Comparison of ENCODE assay signal across 11 cellular contexts in the genomic region with DNA sequence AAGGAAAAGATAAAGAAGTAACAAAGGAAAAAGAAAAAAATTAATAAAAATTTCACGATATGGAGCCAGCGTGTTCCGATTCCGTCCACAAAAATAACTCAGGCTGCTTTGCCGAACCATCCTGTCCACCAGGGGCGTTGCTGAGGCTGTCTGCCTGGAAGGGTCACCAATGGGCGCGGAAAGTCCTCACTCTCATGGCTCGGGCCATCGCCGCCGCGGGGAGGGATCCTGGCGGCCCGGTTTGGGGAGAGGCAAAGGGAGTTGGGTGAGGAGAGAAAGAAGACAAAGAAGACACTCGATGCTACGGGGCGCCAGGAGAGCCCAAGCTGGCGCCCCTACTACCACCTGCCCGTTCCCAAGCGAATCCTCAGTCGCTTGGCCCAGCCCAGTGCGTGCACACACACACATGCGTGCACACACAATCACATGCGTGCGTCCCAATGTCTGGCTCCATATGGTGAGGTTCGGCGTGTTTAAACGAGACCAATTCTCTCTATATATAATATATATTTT. TPM values are rescaled to one million over a fixed set of nuclear protein-coding genes. Genes with fewer than 3 reads are reported as not detected.
DNase-seq lines count a peak whose midpoint lies in the region; ATAC-seq and TF ChIP-seq lines count a peak whose summit lies in the region.
"Had no signal": no experiment of that assay in that cellular context is flagged by ENCODE, and none has a peak within 500 bp of the region (broad histone marks: within the 10 kb centered on the region; RNA-seq: fewer than 3 reads in every experiment).

No MANE protein-coding gene starts in this region.

- H3K27me3 ChIP-seq in left ventricle myocardium inferior (ENCODE audit: low read depth) (no peaks in the 10 kb centered on the region), testis (no peaks in the 10 kb centered on the region)

- POLR2A ChIA-PET in activated CD4-positive, alpha-beta memory T cell treated with anti-CD3 and anti-CD28 coated beads for 36 hours (lab: Charles Lee) = interaction anchor here (2.1 kb wide), 1 partner anchor 21 kb away, joined by 6 read pairs; a partner anchor contains a TSS

- no peak overlapping the region for H3K4me3 ChIP-seq in left ventricle myocardium inferior
- no peak overlapping the region for H3K4me3 ChIP-seq in testis
- H3K4me3 ChIP-seq: skin epidermis, thoracic aorta had no signal

- intact Hi-C loops in activated CD4-positive, alpha-beta memory T cell treated with anti-CD3 and anti-CD28 coated beads for 36 hours (cut with micrococcal nuclease) = no loop called here
- intact Hi-C loops in left ventricle myocardium inferior (cut with micrococcal nuclease) (no loop called here), testis (cut with DNase I; ENCODE audit: low total_unique reads) (no loop called here)

- WGBS in testis, 2 donors = 66 to 75% methylated on average over 29 of the region's 29 CpGs

- H3K27me3 Mint-ChIP-seq in activated naive CD4-positive, alpha-beta T cell treated with anti-CD3 and anti-CD28 coated beads, Interleukin-2, amount 10 ng/mL, durations not matched to agents 7 days and 5 days = no peaks in the 10 kb centered on the region
- no peaks in the 10 kb centered on the region for H3K27me3 Mint-ChIP-seq in activated CD4-positive, alpha-beta memory T cell treated with anti-CD3 and anti-CD28 coated beads for 36 hours

- peaks cover 70% of the 10 kb centered on the region for H3K36me3 ChIP-seq in left ventricle myocardium inferior
- no peaks in the 10 kb centered on the region for H3K36me3 ChIP-seq in testis (ENCODE audit: low read depth, missing control alignments)

- no peak for TF ChIP-seq POLR2A in testis (IDR thresholded peaks at IDR 0.05)

- H3K4me1 Mint-ChIP-seq in activated naive CD4-positive, alpha-beta T cell treated with anti-CD3 and anti-CD28 coated beads, Interleukin-2, amount 10 ng/mL, durations not matched to agents 7 days and 5 days = peaks cover 91% of the 10 kb centered on the region
- H3K4me1 Mint-ChIP-seq in activated CD4-positive, alpha-beta memory T cell treated with anti-CD3 and anti-CD28 coated beads for 36 hours (ENCODE audit: low read depth) = peaks cover 86% of the 10 kb centered on the region

- peaks cover 80% of the 10 kb centered on the region for H3K36me3 Mint-ChIP-seq in activated naive CD4-positive, alpha-beta T cell treated with anti-CD3 and anti-CD28 coated beads, Interleukin-2, amount 10 ng/mL, durations not matched to agents 7 days and 5 days
- peaks cover 72% of the 10 kb centered on the region for H3K36me3 Mint-ChIP-seq in activated CD4-positive, alpha-beta memory T cell treated with anti-CD3 and anti-CD28 coated beads for 36 hours

- H3K4me1 ChIP-seq in left ventricle myocardium inferior (peaks cover 83% of the 10 kb centered on the region), testis (peaks cover 55% of the 10 kb centered on the region)

- H3K9me3 ChIP-seq in left ventricle myocardium inferior (replicated peaks) (no peaks in the 10 kb centered on the region), testis (no peaks in the 10 kb centered on the region)
- H3K9me3 ChIP-seq: thoracic aorta had no signal

- ATAC-seq in HG03439 (IDR thresholded peaks at IDR 0.05; ENCODE audit: unreplicated experiment) = no peak

- no peaks in the 10 kb centered on the region for H3K9me3 Mint-ChIP-seq in activated naive CD4-positive, alpha-beta T cell treated with anti-CD3 and anti-CD28 coated beads, Interleukin-2, amount 10 ng/mL, durations not matched to agents 7 days and 5 days
- H3K9me3 Mint-ChIP-seq in activated CD4-positive, alpha-beta memory T cell treated with anti-CD3 and anti-CD28 coated beads for 36 hours = no peaks in the 10 kb centered on the region

- DNase-seq in activated naive CD4-positive, alpha-beta T cell treated with anti-CD3 and anti-CD28 coated beads, Interleukin-2, amount 10 ng/mL, durations not matched to agents 7 days and 5 days = peak; percentile 21
- no peak for DNase-seq in activated naive CD4-positive, alpha-beta T cell (lab: John Stamatoyannopoulos, UW)
- no peak for DNase-seq in activated CD4-positive, alpha-beta memory T cell treated with anti-CD3 and anti-CD28 coated beads for 36 hours
- DNase-seq in left ventricle myocardium inferior (no peak), testis (peak; percentile 66), foreskin melanocyte (no peak), AG20443 (ENCODE audit: low spot score) (no peak)
- DNase-seq: RPMI8226 had no signal

- peak overlapping the region; percentile 97 for H3K27ac Mint-ChIP-seq in activated naive CD4-positive, alpha-beta T cell treated with anti-CD3 and anti-CD28 coated beads, Interleukin-2, amount 10 ng/mL, durations not matched to agents 7 days and 5 days
- peak overlapping the region; percentile 80 for H3K27ac Mint-ChIP-seq in activated CD4-positive, alpha-beta memory T cell treated with anti-CD3 and anti-CD28 coated beads for 36 hours

- TF ChIP-seq CTCF in left ventricle myocardium inferior (IDR thresholded peaks at IDR 0.05; ENCODE audit: borderline replicate concordance) (peak; percentile 35), testis (IDR thresholded peaks at IDR 0.05) (peak; percentile 55 to 63 (median 59))

- peak overlapping the region; percentile 71 for H3K4me3 Mint-ChIP-seq in activated naive CD4-positive, alpha-beta T cell treated with anti-CD3 and anti-CD28 coated beads, Interleukin-2, amount 10 ng/mL, durations not matched to agents 7 days and 5 days
- H3K4me3 Mint-ChIP-seq in activated CD4-positive, alpha-beta memory T cell treated with anti-CD3 and anti-CD28 coated beads for 36 hours = no peak overlapping the region

- H3K27ac ChIP-seq in left ventricle myocardium inferior (replicated peaks) = peak overlapping the region; percentile 89
- H3K27ac ChIP-seq in testis = no peak overlapping the region

- CTCF ChIA-PET in activated naive CD4-positive, alpha-beta T cell treated with anti-CD3 and anti-CD28 coated beads, Interleukin-2, amount 10 ng/mL, durations not matched to agents 7 days and 5 days (lab: Charles Lee) = interaction anchor here (0.8 to 15.2 kb wide), 4 partner anchors 9 to 29 kb away, joined by 3 to 208 read pairs (median 3); a partner anchor contains a TSS
- CTCF ChIA-PET in activated CD4-positive, alpha-beta memory T cell treated with anti-CD3 and anti-CD28 coated beads for 36 hours (lab: Charles Lee) = interaction anchor here (1.0 to 2.4 kb wide), 3 partner anchors 11 to 22 kb away, joined by 3 to 7 read pairs (median 5); no protein-coding TSS in a partner anchor

RNA-seq across cellular contexts. Expression of a gene that starts 5.6 kb away (rescaled TPM):
- total RNA-seq in activated CD4-positive, alpha-beta memory T cell treated with anti-CD3 and anti-CD28 coated beads for 36 hours = 1 to 10 TPM in 1 of 2 experiments, under 1 TPM in 1; 0.94 to 1.6 TPM
- total RNA-seq in left ventricle myocardium inferior = 89.5 TPM
- total RNA-seq in testis = 10 to 100 TPM; 12.1 to 14.4 TPM
- 14.2 TPM for polyA plus RNA-seq in testis (ENCODE audit: insufficient read depth, low read depth, low replicate concordance)

RNA-seq across cellular contexts. Expression of a gene that starts 13.0 kb away (rescaled TPM):
- 100 to 1,000 TPM; 323 to 328 TPM for total RNA-seq in activated CD4-positive, alpha-beta memory T cell treated with anti-CD3 and anti-CD28 coated beads for 36 hours
- 188 TPM for total RNA-seq in left ventricle myocardium inferior
- total RNA-seq in testis = 100 to 1,000 TPM; 431 to 499 TPM
- 455 TPM for polyA plus RNA-seq in testis (ENCODE audit: insufficient read depth, low read depth, low replicate concordance)

RNA-seq across cellular contexts. Expression of a gene that starts 21.4 kb away (rescaled TPM):
- total RNA-seq in activated CD4-positive, alpha-beta memory T cell treated with anti-CD3 and anti-CD28 coated beads for 36 hours = 1 to 10 TPM; 7.5 to 8.2 TPM
- total RNA-seq in left ventricle myocardium inferior (21.1 TPM), testis (10 to 100 TPM; 24.0 to 26.3 TPM)
- polyA plus RNA-seq in testis (ENCODE audit: insufficient read depth, low read depth, low replicate concordance) = 14.4 TPM

RNA-seq across cellular contexts. Expression of a gene that starts 37.7 kb away (rescaled TPM):
- total RNA-seq in activated CD4-positive, alpha-beta memory T cell treated with anti-CD3 and anti-CD28 coated beads for 36 hours = 10 to 100 TPM; 83.3 to 85.8 TPM
- total RNA-seq in left ventricle myocardium inferior (7.5 TPM), testis (10 to 100 TPM; 27.7 to 29.8 TPM)
- 14.9 TPM for polyA plus RNA-seq in testis (ENCODE audit: insufficient read depth, low read depth, low replicate concordance)

RNA-seq across cellular contexts. Expression of a gene that starts 42.4 kb away (rescaled TPM):
- under 1 TPM; 0.31 to 0.41 TPM for total RNA-seq in activated CD4-positive, alpha-beta memory T cell treated with anti-CD3 and anti-CD28 coated beads for 36 hours
- 0.71 TPM for total RNA-seq in left ventricle myocardium inferior
- total RNA-seq in testis = 10 to 100 TPM; 32.6 to 40.1 TPM
- polyA plus RNA-seq in testis (ENCODE audit: insufficient read depth, low read depth, low replicate concordance) = 46.8 TPM

Comparison
In these comparisons a context has a peak if more than half of its experiments do, and no peak if none do; other contexts are left out.
1. DNase-seq: peak in activated naive CD4-positive, alpha-beta T cell treated with anti-CD3 and anti-CD28 coated beads, Interleukin-2, amount 10 ng/mL, durations not matched to agents 7 days and 5 days (single experiment) and testis (single experiment); none in activated naive CD4-positive, alpha-beta T cell (0 of 4), activated CD4-positive, alpha-beta memory T cell treated with anti-CD3 and anti-CD28 coated beads for 36 hours (single experiment), left ventricle myocardium inferior (single experiment), foreskin melanocyte (single experiment) and AG20443 (single experiment).
2. RNA of a gene that starts 5.6 kb away (total RNA-seq): 89.5 TPM in left ventricle myocardium inferior (single experiment) and 12.1 to 14.4 TPM in testis; 0.94 to 1.6 TPM in activated CD4-positive, alpha-beta memory T cell treated with anti-CD3 and anti-CD28 coated beads for 36 hours; every median in the first group is over 4 times any median in the second.